ENCODE assay signal across 27 cellular contexts in genomic region chr10:102962259-102962658, GRCh38.
"Had no signal": no experiment of that assay in that cellular context is flagged by ENCODE, and none has a peak within 500 bp of the region (broad histone marks: within the 10 kb centered on the region; RNA-seq: fewer than 3 reads in every experiment).

No MANE protein-coding gene starts in this region.

- ATAC-seq: effector memory CD8-positive, alpha-beta T cell; gastroesophageal sphincter; heart right ventricle; left cardiac atrium; left lung; naive thymus-derived CD4-positive, alpha-beta T cell; sciatic nerve had no signal

- H3K27me3 ChIP-seq: gastroesophageal sphincter, heart right ventricle, left lung, neural progenitor cell, right atrium auricular region, stomach, thyroid gland had no signal

- H3K36me3 Mint-ChIP-seq: neural progenitor cell had no signal

- H3K4me2 ChIP-seq: neural progenitor cell, smooth muscle cell had no signal

- H3K4me3 Mint-ChIP-seq: effector memory CD8-positive, alpha-beta T cell; naive thymus-derived CD4-positive, alpha-beta T cell; nephron; neural progenitor cell; type B pancreatic cell had no signal

- H3K27me3 Mint-ChIP-seq: effector memory CD8-positive, alpha-beta T cell; naive thymus-derived CD4-positive, alpha-beta T cell; progenitor cell of endocrine pancreas; type B pancreatic cell had no signal

- H3K27ac ChIP-seq: gastroesophageal sphincter, heart right ventricle, left lung, neural progenitor cell, parathyroid adenoma, right atrium auricular region, stomach, thyroid gland had no signal

- H3K36me3 ChIP-seq: heart right ventricle, left lung, neural progenitor cell, right atrium auricular region, stomach, thyroid gland had no signal

- H3K4me1 ChIP-seq: gastroesophageal sphincter, left lung, neural progenitor cell, right atrium auricular region had no signal

- H3K9me3 Mint-ChIP-seq: effector memory CD8-positive, alpha-beta T cell; naive thymus-derived CD4-positive, alpha-beta T cell; nephron; neural progenitor cell; type B pancreatic cell had no signal

- DNase-seq: cortex of kidney; effector memory CD8-positive, alpha-beta T cell; foreskin fibroblast; glutamatergic neuron; heart right ventricle; hippocampal formation; left cardiac atrium; left lung; mesendoderm; midbrain; naive thymus-derived CD4-positive, alpha-beta T cell; stimulated activated CD4-positive, alpha-beta T cell treated with anti-CD3 and anti-CD28 coated beads, Interleukin-12 subunit alpha, Interleukin-12 subunit beta, amount 100 ng/mL, for 4 hours; stimulated activated CD4-positive, alpha-beta T cell treated with anti-CD3 and anti-CD28 coated beads, Interleukin-1b, Interleukin-23, amount 100 ng/mL, for 48 hours; stimulated activated CD4-positive, alpha-beta T cell treated with anti-CD3 and anti-CD28 coated beads, Interleukin-4, amount 100 ng/mL, for 1 hour; stimulated activated CD8-positive, alpha-beta memory T cell treated with anti-CD3 and anti-CD28 coated beads, Interleukin-4, amount 100 ng/mL, for 48 hours; stimulated activated naive CD4-positive, alpha-beta T cell; stomach; thyroid gland had no signal

- H3K27ac Mint-ChIP-seq: effector memory CD8-positive, alpha-beta T cell; naive thymus-derived CD4-positive, alpha-beta T cell; nephron; neural progenitor cell; progenitor cell of endocrine pancreas; type B pancreatic cell had no signal

- H3K4me1 Mint-ChIP-seq: neural progenitor cell had no signal

- H3K9me3 ChIP-seq: gastroesophageal sphincter, heart right ventricle, left lung, right atrium auricular region, stomach, thyroid gland had no signal

- H3K9ac ChIP-seq: neural progenitor cell, parathyroid adenoma had no signal

- H3K4me3 ChIP-seq: gastroesophageal sphincter, heart right ventricle, left lung, neural progenitor cell, right atrium auricular region, smooth muscle cell, stomach, thyroid gland had no signal

- H2AFZ ChIP-seq: neural progenitor cell, parathyroid adenoma had no signal
